16 cellular contexts compared by ENCODE assay signal in genomic region chr4:139278450-139278849, GRCh38. TPM values are rescaled to one million over a fixed set of nuclear protein-coding genes. Genes with fewer than 3 reads are reported as not detected.
DNase-seq lines count a peak whose midpoint lies in the region; ATAC-seq and TF ChIP-seq lines count a peak whose summit lies in the region.
"Had no signal": no experiment of that assay in that cellular context is flagged by ENCODE, and none has a peak within 500 bp of the region (broad histone marks: within the 10 kb centered on the region; RNA-seq: fewer than 3 reads in every experiment).

No MANE protein-coding gene starts in this region.

- no peak for DNase-seq in stimulated activated naive CD8-positive, alpha-beta T cell treated with anti-CD3 and anti-CD28 coated beads, Interleukin-15, Interleukin-2, amounts not matched to agents 100 U/mL and 50 U/mL, for 24 hours
- DNase-seq in activated naive CD8-positive, alpha-beta T cell treated with anti-CD3 and anti-CD28 coated beads, Interleukin-2, amount 50 U/mL, for 24 hours = no peak
- DNase-seq in mesothelial cell of epicardium (ENCODE audit: low spot score in 2 of 2, unreplicated experiment in 2 of 2) = no peak
- no peak for DNase-seq in BE2C
- no peak for DNase-seq in COR-L47 (lab: John Stamatoyannopoulos, UW)
- no peak for DNase-seq in NAMALWA (ENCODE audit: low spot score)
- no peak for DNase-seq in AG08395 (ENCODE audit: low spot score)
- DNase-seq: activated naive CD4-positive, alpha-beta T cell treated with anti-CD3 and anti-CD28 coated beads, Interleukin-2, amount 10 ng/mL, durations not matched to agents 7 days and 5 days; colonic mucosa; NCI-H1694; NCI-H526 treated with DMSO at 0.1 percent for 48 hours; Peyer's patch; T-helper 1 cell had no signal

- H3K36me3 ChIP-seq in BE2C = no peaks in the 10 kb centered on the region
- H3K36me3 ChIP-seq: BLaER1, colonic mucosa, Peyer's patch, vagina had no signal

- H3K9me3 ChIP-seq in BE2C = no peaks in the 10 kb centered on the region
- H3K9me3 ChIP-seq: colonic mucosa, Peyer's patch, vagina had no signal

- no peaks in the 10 kb centered on the region for H3K27me3 ChIP-seq in BE2C
- H3K27me3 ChIP-seq: BLaER1, vagina had no signal

- peaks cover 9% of the 10 kb centered on the region for H3K4me1 Mint-ChIP-seq in stimulated activated naive CD8-positive, alpha-beta T cell treated with anti-CD3 and anti-CD28 coated beads, Interleukin-15, Interleukin-2, amounts not matched to agents 100 ng/mL and 50 ng/mL, for 24 hours (ENCODE audit: low read depth)
- H3K4me1 Mint-ChIP-seq in activated naive CD8-positive, alpha-beta T cell treated with anti-CD3 and anti-CD28 coated beads, Interleukin-2, amount 50 U/mL, for 24 hours = peaks cover 17% of the 10 kb centered on the region
- H3K4me1 Mint-ChIP-seq in mesothelial cell of epicardium = peaks cover 22% of the 10 kb centered on the region

- H3K36me3 Mint-ChIP-seq in stimulated activated naive CD8-positive, alpha-beta T cell treated with anti-CD3 and anti-CD28 coated beads, Interleukin-15, Interleukin-2, amounts not matched to agents 100 ng/mL and 50 ng/mL, for 24 hours (ENCODE audit: low read depth) = no peaks in the 10 kb centered on the region
- H3K36me3 Mint-ChIP-seq in activated naive CD8-positive, alpha-beta T cell treated with anti-CD3 and anti-CD28 coated beads, Interleukin-2, amount 50 U/mL, for 24 hours (ENCODE audit: low read depth) = no peaks in the 10 kb centered on the region
- no peaks in the 10 kb centered on the region for H3K36me3 Mint-ChIP-seq in mesothelial cell of epicardium

- H3K4me3 ChIP-seq in BE2C (ENCODE audit: low read depth, low read length) = no peak overlapping the region
- H3K4me3 ChIP-seq: BLaER1, colonic mucosa had no signal

- H3K4me1 ChIP-seq in BE2C = peaks cover 7% of the 10 kb centered on the region
- H3K4me1 ChIP-seq: colonic mucosa had no signal

- H3K27me3 Mint-ChIP-seq in stimulated activated naive CD8-positive, alpha-beta T cell treated with anti-CD3 and anti-CD28 coated beads, Interleukin-15, Interleukin-2, amounts not matched to agents 100 ng/mL and 50 ng/mL, for 24 hours = peaks cover 58% of the 10 kb centered on the region
- H3K27me3 Mint-ChIP-seq in activated naive CD8-positive, alpha-beta T cell treated with anti-CD3 and anti-CD28 coated beads, Interleukin-2, amount 50 U/mL, for 24 hours = peaks cover 49% of the 10 kb centered on the region
- H3K27me3 Mint-ChIP-seq in mesothelial cell of epicardium (ENCODE audit: low read depth) = peaks cover 47% of the 10 kb centered on the region

- peak overlapping the region; percentile 78 for H3K4me3 Mint-ChIP-seq in stimulated activated naive CD8-positive, alpha-beta T cell treated with anti-CD3 and anti-CD28 coated beads, Interleukin-15, Interleukin-2, amounts not matched to agents 100 ng/mL and 50 ng/mL, for 24 hours
- peak overlapping the region; percentile 71 for H3K4me3 Mint-ChIP-seq in activated naive CD8-positive, alpha-beta T cell treated with anti-CD3 and anti-CD28 coated beads, Interleukin-2, amount 50 U/mL, for 24 hours
- H3K4me3 Mint-ChIP-seq in mesothelial cell of epicardium = peak overlapping the region; percentile 69

- H3K9me3 Mint-ChIP-seq in stimulated activated naive CD8-positive, alpha-beta T cell treated with anti-CD3 and anti-CD28 coated beads, Interleukin-15, Interleukin-2, amounts not matched to agents 100 ng/mL and 50 ng/mL, for 24 hours = no peaks in the 10 kb centered on the region
- H3K9me3 Mint-ChIP-seq in activated naive CD8-positive, alpha-beta T cell treated with anti-CD3 and anti-CD28 coated beads, Interleukin-2, amount 50 U/mL, for 24 hours = no peaks in the 10 kb centered on the region
- no peaks in the 10 kb centered on the region for H3K9me3 Mint-ChIP-seq in mesothelial cell of epicardium
- H3K9me3 Mint-ChIP-seq: activated naive CD4-positive, alpha-beta T cell treated with anti-CD3 and anti-CD28 coated beads, Interleukin-2, amount 10 ng/mL, durations not matched to agents 7 days and 5 days had no signal

- no peak overlapping the region for H3K27ac Mint-ChIP-seq in stimulated activated naive CD8-positive, alpha-beta T cell treated with anti-CD3 and anti-CD28 coated beads, Interleukin-15, Interleukin-2, amounts not matched to agents 100 ng/mL and 50 ng/mL, for 24 hours
- H3K27ac Mint-ChIP-seq in activated naive CD8-positive, alpha-beta T cell treated with anti-CD3 and anti-CD28 coated beads, Interleukin-2, amount 50 U/mL, for 24 hours = no peak overlapping the region
- no peak overlapping the region for H3K27ac Mint-ChIP-seq in mesothelial cell of epicardium
- H3K27ac Mint-ChIP-seq: activated naive CD4-positive, alpha-beta T cell treated with anti-CD3 and anti-CD28 coated beads, Interleukin-2, amount 10 ng/mL, durations not matched to agents 7 days and 5 days had no signal

- no peak for ATAC-seq in stimulated activated naive CD8-positive, alpha-beta T cell treated with anti-CD3 and anti-CD28 coated beads, Interleukin-15, Interleukin-2, amounts not matched to agents 100 U/mL and 50 U/mL, for 24 hours
- ATAC-seq in activated naive CD8-positive, alpha-beta T cell treated with anti-CD3 and anti-CD28 coated beads, Interleukin-2, amount 50 U/mL, for 24 hours = no peak

- TF ChIP-seq CTCF in mesothelial cell of epicardium (IDR thresholded peaks at IDR 0.05; ENCODE audit: unreplicated experiment) = no peak
- no peak for TF ChIP-seq CTCF in BE2C (IDR thresholded peaks at IDR 0.05; ENCODE audit: low read depth, low read length)

RNA-seq across cellular contexts. Expression of gene MGARP, which starts 1.6 kb away (rescaled TPM):
- total RNA-seq in mesothelial cell of epicardium = 0.34 to 0.76 TPM (median 0.69 TPM) in 3 replicates
- 0.88 TPM for polyA plus RNA-seq in BE2C (2012; ENCODE audit: insufficient read depth, insufficient read length, low read depth)
- total RNA-seq: Peyer's patch had no signal

RNA-seq across cellular contexts. Expression of gene NAA15, which starts 22.9 kb away (rescaled TPM):
- 55.1 to 58.5 TPM (median 56.8 TPM) in 3 replicates for total RNA-seq in mesothelial cell of epicardium
- 18.5 TPM for polyA plus RNA-seq in BE2C (2012; ENCODE audit: insufficient read depth, insufficient read length, low read depth)

RNA-seq across cellular contexts. Expression of gene NDUFC1, which starts 23.8 kb away (rescaled TPM):
- 35.2 to 39.1 TPM (median 38.5 TPM) in 3 replicates for total RNA-seq in mesothelial cell of epicardium
- polyA plus RNA-seq in BE2C (2012; ENCODE audit: insufficient read depth, insufficient read length, low read depth) = 106 TPM
